27 cellular contexts compared by ENCODE assay signal in the genomic region with DNA sequence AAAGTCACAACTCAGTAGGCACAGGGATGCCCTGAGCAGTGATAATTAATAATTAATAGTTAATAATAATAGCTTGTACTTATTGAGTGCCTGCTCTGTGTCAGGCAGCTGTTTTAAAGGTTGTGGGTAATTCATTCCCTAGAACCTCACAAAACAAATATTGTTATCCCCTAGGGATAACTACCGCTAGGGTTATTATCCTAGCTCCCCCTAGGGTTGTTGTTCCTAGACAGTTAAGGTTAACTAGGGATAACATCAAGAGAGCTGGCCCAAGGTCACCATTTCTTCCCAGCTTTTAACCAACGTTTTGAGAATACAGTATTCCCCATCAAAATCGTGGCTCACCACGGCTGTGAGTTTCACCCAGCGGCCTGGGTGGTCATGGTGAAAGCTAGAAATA.
DNase-seq lines count a peak whose midpoint lies in the region; ATAC-seq and TF ChIP-seq lines count a peak whose summit lies in the region.
"Had no signal": no experiment of that assay in that cellular context is flagged by ENCODE, and none has a peak within 500 bp of the region (broad histone marks: within the 10 kb centered on the region; RNA-seq: fewer than 3 reads in every experiment).

No MANE protein-coding gene starts in this region.

- CTCF ChIA-PET in activated CD4-positive, alpha-beta memory T cell treated with anti-CD3 and anti-CD28 coated beads, Interleukin-2, amount 10 ng/mL, durations not matched to agents 7 days and 5 days (lab: Charles Lee) = interaction anchor here (1.3 to 15.6 kb wide), 3 partner anchors 20 to 489 kb away, joined by 7 to 276 read pairs (median 28); no protein-coding TSS in a partner anchor

- peak overlapping the region; percentile 1 for H3K27ac Mint-ChIP-seq in activated T-cell treated with anti-CD3 and anti-CD28 coated beads, Interleukin-2, amount 50 U/mL, for 24 hours
- H3K27ac Mint-ChIP-seq in activated T-cell treated with anti-CD3 and anti-CD28 coated beads, Interleukin-2, amount 50 U/mL, for 72 hours = no peak overlapping the region
- H3K27ac Mint-ChIP-seq in central memory CD8-positive, alpha-beta T cell (ENCODE audit: low read depth) = peak overlapping the region; percentile 74
- H3K27ac Mint-ChIP-seq in natural killer cell treated with Interleukin-12 subunit alpha and Interleukin-12 subunit beta and Interleukin-15 and Interleukin-18, amount 100 ng/mL, for 72 hours = peak overlapping the region; percentile 42 to 62
- no peak overlapping the region for H3K27ac Mint-ChIP-seq in activated CD4-positive, alpha-beta memory T cell treated with anti-CD3 and anti-CD28 coated beads, Interleukin-2, amount 10 ng/mL, durations not matched to agents 7 days and 5 days
- H3K27ac Mint-ChIP-seq: activated CD4-positive, alpha-beta T cell treated with anti-CD3 and anti-CD28 coated beads, Interleukin-2, amount 10 ng/mL, durations not matched to agents 24 days and 14 days had no signal

- TF ChIP-seq CTCF in transverse colon (IDR thresholded peaks at IDR 0.05) (no peak), upper lobe of right lung (IDR thresholded peaks at IDR 0.05) (no peak)

- H3K9me3 ChIP-seq in transverse colon (no peaks in the 10 kb centered on the region), upper lobe of right lung (no peaks in the 10 kb centered on the region)
- H3K9me3 ChIP-seq: heart left ventricle, SJSA1, uterus had no signal

- POLR2A ChIA-PET in activated CD4-positive, alpha-beta memory T cell treated with anti-CD3 and anti-CD28 coated beads, Interleukin-2, amount 10 ng/mL, durations not matched to agents 7 days and 5 days (lab: Charles Lee) = interaction anchor here (1.2 to 1.3 kb wide), 2 partner anchors 12 to 66 kb away, joined by 3 to 4 read pairs; no protein-coding TSS in a partner anchor

- ATAC-seq in activated T-cell treated with anti-CD3 and anti-CD28 coated beads, Interleukin-2, amount 50 U/mL, for 72 hours (replicated peaks in 1 of 2) = no peak
- ATAC-seq in central memory CD8-positive, alpha-beta T cell (replicated peaks; ENCODE audit: extremely low read depth, poor library complexity, severe bottlenecking) = no peak
- no peak for ATAC-seq in natural killer cell treated with Interleukin-12 subunit alpha and Interleukin-12 subunit beta and Interleukin-15 and Interleukin-18, amount 100 ng/mL, for 72 hours
- no peak for ATAC-seq in upper lobe of right lung
- ATAC-seq: activated naive CD4-positive, alpha-beta T cell treated with anti-CD3 and anti-CD28 coated beads, Interleukin-2, amount 50 U/mL, for 72 hours; heart left ventricle; left cardiac atrium; stimulated activated naive B cell treated with anti-CD40 and anti-IgM and Interleukin-4, amounts not matched to agents 10 μg/mL and 1 μg/mL and 100 μg/mL, for 72 hours had no signal

- H3K36me3 Mint-ChIP-seq in activated T-cell treated with anti-CD3 and anti-CD28 coated beads, Interleukin-2, amount 50 U/mL, for 24 hours (ENCODE audit: low read depth) = peaks cover 5% of the 10 kb centered on the region
- peaks cover 0 to 1% of the 10 kb centered on the region in 2 donors for H3K36me3 Mint-ChIP-seq in activated T-cell treated with anti-CD3 and anti-CD28 coated beads, Interleukin-2, amount 50 U/mL, for 72 hours (ENCODE audit: insufficient read depth in 2 of 2)
- peaks cover 19% of the 10 kb centered on the region for H3K36me3 Mint-ChIP-seq in central memory CD8-positive, alpha-beta T cell (ENCODE audit: insufficient read depth)
- H3K36me3 Mint-ChIP-seq in natural killer cell treated with Interleukin-12 subunit alpha and Interleukin-12 subunit beta and Interleukin-15 and Interleukin-18, amount 100 ng/mL, for 72 hours = peaks cover 4% of the 10 kb centered on the region
- H3K36me3 Mint-ChIP-seq in activated CD4-positive, alpha-beta memory T cell treated with anti-CD3 and anti-CD28 coated beads, Interleukin-2, amount 10 ng/mL, durations not matched to agents 7 days and 5 days (ENCODE audit: low read depth) = no peaks in the 10 kb centered on the region
- H3K36me3 Mint-ChIP-seq: activated naive CD4-positive, alpha-beta T cell treated with anti-CD3 and anti-CD28 coated beads, Interleukin-2, amount 50 U/mL, for 72 hours had no signal

- TF ChIP-seq POLR2A in transverse colon (IDR thresholded peaks at IDR 0.05) = no peak

- H3K4me3 Mint-ChIP-seq in activated T-cell treated with anti-CD3 and anti-CD28 coated beads, Interleukin-2, amount 50 U/mL, for 24 hours = no peak overlapping the region
- H3K4me3 Mint-ChIP-seq in activated T-cell treated with anti-CD3 and anti-CD28 coated beads, Interleukin-2, amount 50 U/mL, for 72 hours = no peak overlapping the region
- H3K4me3 Mint-ChIP-seq in central memory CD8-positive, alpha-beta T cell = no peak overlapping the region
- no peak overlapping the region for H3K4me3 Mint-ChIP-seq in natural killer cell treated with Interleukin-12 subunit alpha and Interleukin-12 subunit beta and Interleukin-15 and Interleukin-18, amount 100 ng/mL, for 72 hours
- no peak overlapping the region for H3K4me3 Mint-ChIP-seq in activated CD4-positive, alpha-beta memory T cell treated with anti-CD3 and anti-CD28 coated beads, Interleukin-2, amount 10 ng/mL, durations not matched to agents 7 days and 5 days
- H3K4me3 Mint-ChIP-seq: activated CD4-positive, alpha-beta T cell treated with anti-CD3 and anti-CD28 coated beads, Interleukin-2, amount 10 ng/mL, durations not matched to agents 24 days and 14 days had no signal

- H3K27me3 Mint-ChIP-seq in activated T-cell treated with anti-CD3 and anti-CD28 coated beads, Interleukin-2, amount 50 U/mL, for 24 hours = no peaks in the 10 kb centered on the region
- H3K27me3 Mint-ChIP-seq in activated T-cell treated with anti-CD3 and anti-CD28 coated beads, Interleukin-2, amount 50 U/mL, for 72 hours (ENCODE audit: low read depth) = no peaks in the 10 kb centered on the region
- no peaks in the 10 kb centered on the region for H3K27me3 Mint-ChIP-seq in central memory CD8-positive, alpha-beta T cell
- H3K27me3 Mint-ChIP-seq in natural killer cell treated with Interleukin-12 subunit alpha and Interleukin-12 subunit beta and Interleukin-15 and Interleukin-18, amount 100 ng/mL, for 72 hours = no peaks in the 10 kb centered on the region
- H3K27me3 Mint-ChIP-seq in activated CD4-positive, alpha-beta memory T cell treated with anti-CD3 and anti-CD28 coated beads, Interleukin-2, amount 10 ng/mL, durations not matched to agents 7 days and 5 days = no peaks in the 10 kb centered on the region
- H3K27me3 Mint-ChIP-seq: activated CD4-positive, alpha-beta T cell treated with anti-CD3 and anti-CD28 coated beads, Interleukin-2, amount 10 ng/mL, durations not matched to agents 24 days and 14 days; stimulated activated naive B cell treated with anti-CD40 and anti-IgM and Interleukin-4, amounts not matched to agents 10 μg/mL and 1 μg/mL and 100 μg/mL, for 72 hours had no signal

- H3K4me3 ChIP-seq in transverse colon = no peak overlapping the region
- no peak overlapping the region for H3K4me3 ChIP-seq in upper lobe of right lung
- H3K4me3 ChIP-seq: heart left ventricle, SJSA1, smooth muscle cell, uterus had no signal

- intact Hi-C loops in transverse colon (cut with DNase I; ENCODE audit: low total_unique reads) (no loop called here), upper lobe of right lung (cut with DNase I) (loop anchor here (10.0 kb wide), 1 partner anchor 221 kb away; no protein-coding TSS in a partner anchor)

- H3K4me1 ChIP-seq in transverse colon (peaks cover 0 to 20% (median 11%) of the 10 kb centered on the region in 4 donors), upper lobe of right lung (no peaks in the 10 kb centered on the region)
- H3K4me1 ChIP-seq: uterus had no signal

- TF ChIP-seq EP300 in transverse colon (IDR thresholded peaks at IDR 0.05; ENCODE audit: low read depth) = no peak

- H3K27me3 ChIP-seq in transverse colon (no peaks in the 10 kb centered on the region), upper lobe of right lung (no peaks in the 10 kb centered on the region)
- H3K27me3 ChIP-seq: SJSA1, uterus had no signal

- DNase-seq in activated T-cell treated with anti-CD3 and anti-CD28 coated beads, Interleukin-2, amount 50 U/mL, for 24 hours = no peak
- DNase-seq in activated T-cell treated with anti-CD3 and anti-CD28 coated beads, Interleukin-2, amount 50 U/mL, for 72 hours = no peak
- DNase-seq in NCI-H1436 (lab: John Stamatoyannopoulos, UW) (peak; percentile 41), transverse colon (no peak), upper lobe of right lung (no peak)
- DNase-seq in central memory CD8-positive, alpha-beta T cell (ENCODE audit: low spot score in 2 of 2) = no peak
- DNase-seq in natural killer cell treated with Interleukin-12 subunit alpha and Interleukin-12 subunit beta and Interleukin-15 and Interleukin-18, amount 100 ng/mL, for 72 hours (ENCODE audit: low spot score) = no peak
- no peak for DNase-seq in activated CD4-positive, alpha-beta memory T cell treated with anti-CD3 and anti-CD28 coated beads, Interleukin-2, amount 10 ng/mL, durations not matched to agents 7 days and 5 days
- DNase-seq: activated CD4-positive, alpha-beta T cell treated with anti-CD3 and anti-CD28 coated beads, Interleukin-2, amount 10 ng/mL, durations not matched to agents 24 days and 14 days; Calu3; cerebellar nuclear complex; EL; foreskin fibroblast; HCEC 1CT; heart left ventricle; left cardiac atrium; mammary epithelial cell; NCI-H1105 treated with DMSO at 0.1 percent for 48 hours; NCI-H2107; NCI-H510A; occipital lobe; stimulated activated naive B cell treated with anti-CD40 and anti-IgM and Interleukin-4, amounts not matched to agents 10 μg/mL and 1 μg/mL and 100 μg/mL, for 72 hours; T-helper 2 cell; uterus had no signal

- H3K36me3 ChIP-seq in transverse colon = no peaks in the 10 kb centered on the region
- no peaks in the 10 kb centered on the region for H3K36me3 ChIP-seq in upper lobe of right lung
- H3K36me3 ChIP-seq: heart left ventricle, SJSA1, uterus had no signal

- no peak overlapping the region for H3K27ac ChIP-seq in transverse colon
- H3K27ac ChIP-seq in upper lobe of right lung = no peak overlapping the region
- H3K27ac ChIP-seq: heart left ventricle, SJSA1, uterus had no signal

- WGBS in transverse colon (ENCODE audit: low coverage in 1 of 2), 2 donors = 49 to 54% methylated on average over 3 to 5 of the region's 5 CpGs

- H3K9me3 Mint-ChIP-seq in activated T-cell treated with anti-CD3 and anti-CD28 coated beads, Interleukin-2, amount 50 U/mL, for 24 hours = no peaks in the 10 kb centered on the region
- no peaks in the 10 kb centered on the region for H3K9me3 Mint-ChIP-seq in activated T-cell treated with anti-CD3 and anti-CD28 coated beads, Interleukin-2, amount 50 U/mL, for 72 hours
- no peaks in the 10 kb centered on the region for H3K9me3 Mint-ChIP-seq in central memory CD8-positive, alpha-beta T cell
- H3K9me3 Mint-ChIP-seq in natural killer cell treated with Interleukin-12 subunit alpha and Interleukin-12 subunit beta and Interleukin-15 and Interleukin-18, amount 100 ng/mL, for 72 hours = no peaks in the 10 kb centered on the region
- no peaks in the 10 kb centered on the region for H3K9me3 Mint-ChIP-seq in activated CD4-positive, alpha-beta memory T cell treated with anti-CD3 and anti-CD28 coated beads, Interleukin-2, amount 10 ng/mL, durations not matched to agents 7 days and 5 days
- H3K9me3 Mint-ChIP-seq: activated CD4-positive, alpha-beta T cell treated with anti-CD3 and anti-CD28 coated beads, Interleukin-2, amount 10 ng/mL, durations not matched to agents 24 days and 14 days; activated naive CD4-positive, alpha-beta T cell treated with anti-CD3 and anti-CD28 coated beads, Interleukin-2, amount 50 U/mL, for 72 hours; stimulated activated naive B cell treated with anti-CD40 and anti-IgM and Interleukin-4, amounts not matched to agents 10 μg/mL and 1 μg/mL and 100 μg/mL, for 72 hours had no signal

- peaks cover 50% of the 10 kb centered on the region for H3K4me1 Mint-ChIP-seq in activated T-cell treated with anti-CD3 and anti-CD28 coated beads, Interleukin-2, amount 50 U/mL, for 24 hours (ENCODE audit: low read depth)
- H3K4me1 Mint-ChIP-seq in activated T-cell treated with anti-CD3 and anti-CD28 coated beads, Interleukin-2, amount 50 U/mL, for 72 hours (ENCODE audit: low read depth) = peaks cover 50% of the 10 kb centered on the region
- H3K4me1 Mint-ChIP-seq in central memory CD8-positive, alpha-beta T cell = peaks cover 68% of the 10 kb centered on the region
- H3K4me1 Mint-ChIP-seq in natural killer cell treated with Interleukin-12 subunit alpha and Interleukin-12 subunit beta and Interleukin-15 and Interleukin-18, amount 100 ng/mL, for 72 hours (ENCODE audit: low read depth in 2 of 2) = peaks cover 46 to 60% of the 10 kb centered on the region in 2 donors
- H3K4me1 Mint-ChIP-seq in activated CD4-positive, alpha-beta memory T cell treated with anti-CD3 and anti-CD28 coated beads, Interleukin-2, amount 10 ng/mL, durations not matched to agents 7 days and 5 days = peaks cover 35% of the 10 kb centered on the region

- in situ Hi-C loops in transverse colon (cut with MboI; ENCODE audit: low pct_ligation_motif_present in 1 of 4, low pct_unique_long_range_greater_than_20kb in 1 of 4, low sequenced_read_pairs in 3 of 4) = loop anchor here in 2 of 4 donors (10.0 kb wide), 2 partner anchors 211 to 221 kb away; no protein-coding TSS in a partner anchor

Comparison
In these comparisons a context has a peak if more than half of its experiments do, and no peak if none do; other contexts are left out.
1. H3K27ac Mint-ChIP-seq: peak in activated T-cell treated with anti-CD3 and anti-CD28 coated beads, Interleukin-2, amount 50 U/mL, for 24 hours (single experiment), central memory CD8-positive, alpha-beta T cell (single experiment) and natural killer cell treated with Interleukin-12 subunit alpha and Interleukin-12 subunit beta and Interleukin-15 and Interleukin-18, amount 100 ng/mL, for 72 hours (2 of 2); none in activated T-cell treated with anti-CD3 and anti-CD28 coated beads, Interleukin-2, amount 50 U/mL, for 72 hours (single experiment) and activated CD4-positive, alpha-beta memory T cell treated with anti-CD3 and anti-CD28 coated beads, Interleukin-2, amount 10 ng/mL, durations not matched to agents 7 days and 5 days (single experiment).